In the genomic region with DNA sequence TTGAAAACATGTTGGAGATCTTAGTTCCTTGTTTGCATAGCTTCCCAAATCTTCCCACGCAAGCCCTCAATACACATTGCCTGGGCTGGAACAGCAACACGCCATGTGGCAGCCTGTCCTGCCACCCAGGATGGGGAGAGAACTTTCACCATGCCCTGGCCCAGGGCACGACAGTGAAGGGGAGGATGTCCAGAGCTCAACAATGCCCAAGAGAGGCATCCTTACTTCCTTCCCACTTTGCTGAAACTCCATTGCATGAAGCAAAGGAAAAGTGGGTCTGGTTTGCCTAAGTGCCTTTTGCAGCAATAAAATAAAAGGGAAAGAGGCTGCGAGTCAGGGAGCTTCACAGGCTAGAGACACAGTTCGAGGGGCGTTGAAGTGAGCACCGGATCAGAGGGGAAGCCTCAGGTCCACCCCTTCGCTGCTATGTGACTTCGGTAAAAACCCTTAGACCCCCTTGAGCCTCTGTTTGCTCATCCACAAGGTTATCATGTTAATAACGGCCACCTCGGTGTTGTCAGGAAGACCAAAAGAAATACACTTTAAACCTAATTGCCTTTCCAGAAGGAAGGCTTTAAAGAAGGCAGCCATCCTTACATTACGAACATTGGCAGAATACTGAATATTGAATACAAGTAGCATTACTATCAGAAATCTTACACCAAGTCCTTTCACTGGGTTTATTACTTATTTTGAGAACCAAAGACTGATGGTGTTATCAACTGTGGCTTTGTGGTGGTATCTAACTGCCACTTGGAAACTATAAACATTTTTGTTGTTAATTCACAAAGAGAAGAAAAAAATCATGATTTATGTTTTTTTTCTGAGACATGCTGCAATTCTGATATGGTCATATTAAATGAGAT, we compare ENCODE assay signal across 17 cellular contexts.
A peak's percentile ranks its signal among the peaks of the same experiment; 100 is the strongest.
DNase-seq lines count a peak whose midpoint lies in the region; ATAC-seq and TF ChIP-seq lines count a peak whose summit lies in the region.
"Had no signal": no experiment of that assay in that cellular context is flagged by ENCODE, and none has a peak within 500 bp of the region (broad histone marks: within the 10 kb centered on the region; RNA-seq: fewer than 3 reads in every experiment).

No MANE protein-coding gene starts in this region.

- H4K20me1 ChIP-seq in BLaER1 (no peaks in the 10 kb centered on the region), DND-41 (ENCODE audit: insufficient read depth, low read length) (no peaks in the 10 kb centered on the region), PC-9 (ENCODE audit: insufficient read depth) (no peaks in the 10 kb centered on the region)

- H3K4me3 ChIP-seq in BLaER1 = no peak overlapping the region
- no peak overlapping the region for H3K4me3 ChIP-seq in DND-41 (ENCODE audit: low read depth in 1 of 2, low read length in 2 of 2)
- H3K4me3 ChIP-seq in PC-9 = no peak overlapping the region
- H3K4me3 ChIP-seq: tibial artery had no signal

- H3K4me2 ChIP-seq in BLaER1 (peak overlapping the region; percentile 48), DND-41 (ENCODE audit: insufficient read depth, low read length) (no peak overlapping the region), PC-9 (no peak overlapping the region)

- H3K4me1 ChIP-seq in BLaER1 (peaks cover 31% of the 10 kb centered on the region), DND-41 (ENCODE audit: insufficient read depth, low read length) (peaks cover 56% of the 10 kb centered on the region), PC-9 (replicated peaks; ENCODE audit: insufficient read depth) (no peaks in the 10 kb centered on the region)
- H3K4me1 ChIP-seq: foreskin keratinocyte, tibial artery had no signal

- peak overlapping the region; percentile 64 for H3K4me3 Mint-ChIP-seq in T-helper 17 cell
- peak overlapping the region; percentile 67 to 88 (median 83) for H3K4me3 Mint-ChIP-seq in immature natural killer cell
- H3K4me3 Mint-ChIP-seq: mesothelial cell of epicardium had no signal

- H3K4me1 Mint-ChIP-seq in T-helper 17 cell (peaks cover 73% of the 10 kb centered on the region), immature natural killer cell (peaks cover 98 to 99% of the 10 kb centered on the region in 2 donors)
- H3K4me1 Mint-ChIP-seq: mesothelial cell of epicardium had no signal

- TF ChIP-seq CTCF in DND-41 (IDR thresholded peaks at IDR 0.05; ENCODE audit: borderline replicate concordance, extremely low read depth, low read length, poor library complexity, severe bottlenecking) (no peak), PC-9 (conservative IDR thresholded peaks at IDR 0.05) (no peak)

- H2AFZ ChIP-seq in DND-41 (ENCODE audit: low read depth, low read length) = 0 out of 2 replicates have a peak overlapping the region, but pooled peaks have one; percentile 12
- no peak overlapping the region for H2AFZ ChIP-seq in PC-9

- intact Hi-C loops in PC-9 (cut with micrococcal nuclease; ENCODE audit: unreplicated experiment) = no loop called here

- H3K9ac ChIP-seq in BLaER1 (no peak overlapping the region), DND-41 (ENCODE audit: low read depth, low read length) (no peak overlapping the region)

- H3K79me2 ChIP-seq in DND-41 (ENCODE audit: insufficient read depth, low read length) = no peaks in the 10 kb centered on the region
- no peaks in the 10 kb centered on the region for H3K79me2 ChIP-seq in PC-9 (ENCODE audit: low read depth)

- H3K9me3 ChIP-seq in BLaER1 (no peaks in the 10 kb centered on the region), DND-41 (ENCODE audit: insufficient read depth, low read length, severe bottlenecking) (no peaks in the 10 kb centered on the region), T-helper 17 cell (ENCODE audit: control insufficient read depth, low read length, poor library complexity, severe bottlenecking) (no peaks in the 10 kb centered on the region), PC-9 (ENCODE audit: insufficient read depth, low read depth) (no peaks in the 10 kb centered on the region)
- H3K9me3 ChIP-seq: tibial artery had no signal

- ATAC-seq in DND-41 (ENCODE audit: insufficient read depth, low read depth) (no peak), T-helper 17 cell (no peak)
- ATAC-seq: foreskin keratinocyte, left cardiac atrium had no signal

- no peak overlapping the region for H3K27ac ChIP-seq in BLaER1
- H3K27ac ChIP-seq in DND-41 (ENCODE audit: low read length) = no peak overlapping the region
- H3K27ac ChIP-seq in PC-9 = no peak overlapping the region
- H3K27ac ChIP-seq: foreskin keratinocyte, tibial artery had no signal

- no peaks in the 10 kb centered on the region for H3K9me3 Mint-ChIP-seq in immature natural killer cell
- H3K9me3 Mint-ChIP-seq: mesothelial cell of epicardium had no signal

- CTCF ChIA-PET in PC-9 (lab: Charles Lee) = no interaction called here

- POLR2A ChIA-PET in PC-9 (lab: Charles Lee; ENCODE audit: unreplicated experiment) = no interaction called here

- H3K27me3 ChIP-seq in BLaER1 (no peaks in the 10 kb centered on the region), DND-41 (ENCODE audit: insufficient read depth, low read length, poor library complexity) (no peaks in the 10 kb centered on the region), PC-9 (ENCODE audit: insufficient read depth, low read depth) (no peaks in the 10 kb centered on the region)
- H3K27me3 ChIP-seq: foreskin keratinocyte, tibial artery had no signal

- DNase-seq in DND-41 = no peak
- DNase-seq in T-helper 17 cell = no peak
- DNase-seq in immature natural killer cell = peak; percentile 70 to 76 (median 74)
- no peak for DNase-seq in PC-9
- DNase-seq in NCI-H2227 (lab: John Stamatoyannopoulos, UW; ENCODE audit: unreplicated experiment) = no peak
- no peak for DNase-seq in NCI-H1092 treated with DMSO at 0.1 percent for 48 hours (lab: John Stamatoyannopoulos, UW)
- no peak for DNase-seq in NCI-H1092 (lab: John Stamatoyannopoulos, UW)
- DNase-seq: activated CD4-positive, CD25-positive, alpha-beta regulatory T cell; anterior cingulate cortex; foreskin keratinocyte; left cardiac atrium; NCI-H1048; NCI-H748 treated with DMSO at 0.1 percent for 48 hours; stimulated activated CD4-positive, alpha-beta T cell treated with anti-CD3 and anti-CD28 coated beads, Interleukin-4, amount 100 ng/mL, for 1 hour; tibial artery had no signal

- H3K36me3 Mint-ChIP-seq in T-helper 17 cell (ENCODE audit: low read depth) = no peaks in the 10 kb centered on the region
- H3K36me3 Mint-ChIP-seq in immature natural killer cell = peaks cover 0 to 4% (median 0%) of the 10 kb centered on the region in 3 donors
- H3K36me3 Mint-ChIP-seq: mesothelial cell of epicardium had no signal

- no peaks in the 10 kb centered on the region for H3F3A ChIP-seq in PC-9 (ENCODE audit: insufficient read depth, low read depth)

- BruUV-seq in PC-9 (replicated peaks; lab: Mats Ljungman, UMichigan) = no TSS peak

- peak overlapping the region; percentile 97 for H3K27ac Mint-ChIP-seq in T-helper 17 cell
- H3K27ac Mint-ChIP-seq in immature natural killer cell = peak overlapping the region; percentile 94 to 99 (median 96)
- H3K27ac Mint-ChIP-seq: mesothelial cell of epicardium had no signal

- H3K27me3 Mint-ChIP-seq in T-helper 17 cell = no peaks in the 10 kb centered on the region
- H3K27me3 Mint-ChIP-seq in immature natural killer cell (ENCODE audit: low read depth in 3 of 3) = peaks cover 10 to 12% (median 12%) of the 10 kb centered on the region in 3 donors

- H3K36me3 ChIP-seq in BLaER1 (no peaks in the 10 kb centered on the region), DND-41 (ENCODE audit: insufficient read depth, low read length) (no peaks in the 10 kb centered on the region), PC-9 (ENCODE audit: low read depth) (no peaks in the 10 kb centered on the region)

- H3K9me2 ChIP-seq in PC-9 (ENCODE audit: insufficient read depth) = no peaks in the 10 kb centered on the region

Comparison
In these comparisons a context has a peak if more than half of its experiments do, and no peak if none do; other contexts are left out.
1. DNase-seq: peak in immature natural killer cell (3 of 3); none in DND-41 (single experiment), T-helper 17 cell (0 of 3), PC-9 (0 of 2), NCI-H2227 (single experiment), NCI-H1092 treated with DMSO at 0.1 percent for 48 hours (single experiment) and NCI-H1092 (single experiment).